ENCODE assay signal across 35 cellular contexts in genomic region chr2:233807966-233808892, GRCh38. TPM values are rescaled to one million over a fixed set of nuclear protein-coding genes. Genes with fewer than 3 reads are reported as not detected.
A peak's percentile ranks its signal among the peaks of the same experiment; 100 is the strongest.
DNase-seq lines count a peak whose midpoint lies in the region; ATAC-seq, FAIRE-seq and TF ChIP-seq lines count a peak whose summit lies in the region.
"Had no signal": no experiment of that assay in that cellular context is flagged by ENCODE, and none has a peak within 500 bp of the region (broad histone marks: within the 10 kb centered on the region; RNA-seq: fewer than 3 reads in every experiment).

No MANE protein-coding gene starts in this region.

- peak; percentile 1 for DNase-seq in activated CD4-positive, alpha-beta T cell treated with anti-CD3 and anti-CD28 coated beads for 36 hours
- DNase-seq in activated CD4-positive, alpha-beta T cell treated with anti-CD3 and anti-CD28 coated beads for 4 hours = no peak
- DNase-seq in activated B cell treated with CpG ODN at 0.5 μM for 24 hours = peak; percentile 5
- peak; percentile 62 for DNase-seq in mesenteric fat pad (ENCODE audit: low spot score)
- DNase-seq in stimulated activated CD8-positive, alpha-beta memory T cell treated with anti-CD3 and anti-CD28 coated beads, Interleukin-4, amount 100 ng/mL, for 48 hours = peak; percentile 14
- DNase-seq in T-helper 2 cell treated with Interferon-gamma antibody and Interleukin-4, amounts not matched to agents 5 μg/mL and 100 μg/mL, for 36 hours (ENCODE audit: low spot score) = no peak
- no peak for DNase-seq in DMS53 (lab: John Stamatoyannopoulos, UW)
- DNase-seq in GM19239 (ENCODE audit: insufficient read length, low spot score) = no peak
- DNase-seq: activated CD4-positive, alpha-beta T cell treated with anti-CD3 and anti-CD28 coated beads, Interleukin-2, amount 50 U/mL, for 48 hours; activated gamma-delta T cell; activated naive CD8-positive, alpha-beta T cell treated with anti-CD3 and anti-CD28 coated beads, Interleukin-2, amount 50 U/mL, for 24 hours; activated T-cell treated with anti-CD3 and anti-CD28 coated beads for 4 hours; AML-193; CD4-positive, CD25-positive, alpha-beta regulatory T cell; foreskin fibroblast; KBM-7; left ventricle myocardium superior; naive B cell; NCI-H1092 treated with DMSO at 0.1 percent for 48 hours; NCI-H187; NCI-H82; nucleus accumbens; SJCRH30; stimulated activated naive CD4-positive, alpha-beta T cell treated with Interleukin-2 at 50 U/mL for 16 hours; T1000 had no signal

- H3K4me3 Mint-ChIP-seq in activated CD4-positive, alpha-beta T cell treated with anti-CD3 and anti-CD28 coated beads for 36 hours = no peak overlapping the region
- no peak overlapping the region for H3K4me3 Mint-ChIP-seq in activated B cell treated with CpG ODN at 0.5 μM for 24 hours
- no peak overlapping the region for H3K4me3 Mint-ChIP-seq in T-helper 2 cell treated with Interferon-gamma antibody and Interleukin-4, amounts not matched to agents 5 μg/mL and 100 μg/mL, for 36 hours
- H3K4me3 Mint-ChIP-seq: activated naive CD8-positive, alpha-beta T cell treated with anti-CD3 and anti-CD28 coated beads, Interleukin-2, amount 50 U/mL, for 24 hours; CD4-positive, CD25-positive, alpha-beta regulatory T cell; naive B cell had no signal

- POLR2A ChIA-PET in activated CD4-positive, alpha-beta T cell treated with anti-CD3 and anti-CD28 coated beads for 36 hours (lab: Charles Lee) = no interaction called here
- POLR2A ChIA-PET in activated B cell treated with CpG ODN at 0.5 μM for 24 hours (lab: Charles Lee) = no interaction called here

- no peak for ATAC-seq in activated CD4-positive, alpha-beta T cell treated with anti-CD3 and anti-CD28 coated beads for 36 hours
- no peak for ATAC-seq in activated B cell treated with CpG ODN at 0.5 μM for 24 hours (ENCODE audit: low read depth)
- ATAC-seq: A549; activated naive CD8-positive, alpha-beta T cell treated with anti-CD3 and anti-CD28 coated beads, Interleukin-2, amount 50 U/mL, for 24 hours; esophagus mucosa; left ventricle myocardium superior had no signal

- H3K4me1 Mint-ChIP-seq in activated CD4-positive, alpha-beta T cell treated with anti-CD3 and anti-CD28 coated beads for 36 hours = no peaks in the 10 kb centered on the region
- no peaks in the 10 kb centered on the region for H3K4me1 Mint-ChIP-seq in activated B cell treated with CpG ODN at 0.5 μM for 24 hours
- H3K4me1 Mint-ChIP-seq in T-helper 2 cell treated with Interferon-gamma antibody and Interleukin-4, amounts not matched to agents 5 μg/mL and 100 μg/mL, for 36 hours (ENCODE audit: low read depth) = no peaks in the 10 kb centered on the region
- H3K4me1 Mint-ChIP-seq: activated naive CD8-positive, alpha-beta T cell treated with anti-CD3 and anti-CD28 coated beads, Interleukin-2, amount 50 U/mL, for 24 hours; CD4-positive, CD25-positive, alpha-beta regulatory T cell; naive B cell had no signal

- H3K27me3 Mint-ChIP-seq in activated CD4-positive, alpha-beta T cell treated with anti-CD3 and anti-CD28 coated beads for 36 hours = peaks cover 12% of the 10 kb centered on the region
- H3K27me3 Mint-ChIP-seq in activated B cell treated with CpG ODN at 0.5 μM for 24 hours = peaks cover 9% of the 10 kb centered on the region
- H3K27me3 Mint-ChIP-seq in T-helper 2 cell treated with Interferon-gamma antibody and Interleukin-4, amounts not matched to agents 5 μg/mL and 100 μg/mL, for 36 hours (ENCODE audit: low read depth) = peaks cover 4% of the 10 kb centered on the region

- no peaks in the 10 kb centered on the region for H3K36me3 Mint-ChIP-seq in activated CD4-positive, alpha-beta T cell treated with anti-CD3 and anti-CD28 coated beads for 36 hours (ENCODE audit: low read depth)
- H3K36me3 Mint-ChIP-seq in activated B cell treated with CpG ODN at 0.5 μM for 24 hours (ENCODE audit: low read depth) = no peaks in the 10 kb centered on the region
- no peaks in the 10 kb centered on the region for H3K36me3 Mint-ChIP-seq in T-helper 2 cell treated with Interferon-gamma antibody and Interleukin-4, amounts not matched to agents 5 μg/mL and 100 μg/mL, for 36 hours (ENCODE audit: low read depth)
- H3K36me3 Mint-ChIP-seq: CD4-positive, CD25-positive, alpha-beta regulatory T cell; naive B cell had no signal

- CTCF ChIA-PET in activated CD4-positive, alpha-beta T cell treated with anti-CD3 and anti-CD28 coated beads for 36 hours (lab: Charles Lee) = interaction anchor here (0.7 kb wide), 1 partner anchor 14 kb away, joined by 3 read pairs; no protein-coding TSS in a partner anchor
- CTCF ChIA-PET in activated B cell treated with CpG ODN at 0.5 μM for 24 hours (lab: Charles Lee) = no interaction called here

- H3K9me3 Mint-ChIP-seq in activated CD4-positive, alpha-beta T cell treated with anti-CD3 and anti-CD28 coated beads for 36 hours (ENCODE audit: low read depth) = no peaks in the 10 kb centered on the region
- H3K9me3 Mint-ChIP-seq in activated B cell treated with CpG ODN at 0.5 μM for 24 hours = no peaks in the 10 kb centered on the region
- no peaks in the 10 kb centered on the region for H3K9me3 Mint-ChIP-seq in T-helper 2 cell treated with Interferon-gamma antibody and Interleukin-4, amounts not matched to agents 5 μg/mL and 100 μg/mL, for 36 hours
- H3K9me3 Mint-ChIP-seq: activated naive CD8-positive, alpha-beta T cell treated with anti-CD3 and anti-CD28 coated beads, Interleukin-2, amount 50 U/mL, for 24 hours; CD4-positive, CD25-positive, alpha-beta regulatory T cell; naive B cell had no signal

- FAIRE-seq in GM19239 (lab: Jason Lieb, UNC) = no peak
- FAIRE-seq: A549, H54, islet of Langerhans had no signal

- no peak for TF ChIP-seq CTCF in activated B cell treated with CpG ODN at 0.5 μM for 24 hours (IDR thresholded peaks at IDR 0.05)

- intact Hi-C loops in activated CD4-positive, alpha-beta T cell treated with anti-CD3 and anti-CD28 coated beads for 36 hours (cut with DNase I, micrococcal nuclease) = no loop called here
- intact Hi-C loops in activated B cell treated with CpG ODN at 0.5 μM for 24 hours (cut with micrococcal nuclease) = no loop called here

- H3K27ac Mint-ChIP-seq in activated CD4-positive, alpha-beta T cell treated with anti-CD3 and anti-CD28 coated beads for 36 hours = no peak overlapping the region
- H3K27ac Mint-ChIP-seq in activated B cell treated with CpG ODN at 0.5 μM for 24 hours = no peak overlapping the region
- H3K27ac Mint-ChIP-seq in T-helper 2 cell treated with Interferon-gamma antibody and Interleukin-4, amounts not matched to agents 5 μg/mL and 100 μg/mL, for 36 hours = no peak overlapping the region
- H3K27ac Mint-ChIP-seq: activated naive CD8-positive, alpha-beta T cell treated with anti-CD3 and anti-CD28 coated beads, Interleukin-2, amount 50 U/mL, for 24 hours; CD4-positive, CD25-positive, alpha-beta regulatory T cell; naive B cell had no signal

RNA-seq across cellular contexts. Expression of gene MROH2A, which starts 30.1 kb away (rescaled TPM):
- total RNA-seq in activated CD4-positive, alpha-beta T cell treated with anti-CD3 and anti-CD28 coated beads for 36 hours = not detected
- not detected in 2 replicates for total RNA-seq in activated B cell treated with CpG ODN at 0.5 μM for 24 hours
- total RNA-seq in mesenteric fat pad = not detected
- total RNA-seq: cardiac septum; CD4-positive, CD25-positive, alpha-beta regulatory T cell; left ventricle myocardium superior; M059J; NCI-H460; SJCRH30; skeletal muscle tissue; temporal lobe; vagina had no signal

RNA-seq across cellular contexts. Expression of gene HJURP, which starts 46.1 kb away (rescaled TPM):
- 100 to 1,000 TPM in 1 of 2 experiments, 10 to 100 TPM in 1; 94.6 to 111 TPM for total RNA-seq in activated CD4-positive, alpha-beta T cell treated with anti-CD3 and anti-CD28 coated beads for 36 hours
- total RNA-seq in activated B cell treated with CpG ODN at 0.5 μM for 24 hours (1.0 and 1.5 TPM in 2 replicates), mesenteric fat pad (0.55 TPM)
- total RNA-seq: cardiac septum had no signal

RNA-seq across cellular contexts. Expression of gene UGT1A1, which starts 48.2 kb away (rescaled TPM):
- not detected for total RNA-seq in activated CD4-positive, alpha-beta T cell treated with anti-CD3 and anti-CD28 coated beads for 36 hours
- total RNA-seq in activated B cell treated with CpG ODN at 0.5 μM for 24 hours (not detected in 2 replicates), mesenteric fat pad (0.32 TPM)
- total RNA-seq: cardiac septum; CD4-positive, CD25-positive, alpha-beta regulatory T cell; left ventricle myocardium superior; M059J; NCI-H460; SJCRH30; skeletal muscle tissue; temporal lobe had no signal

Comparison
In these comparisons a context has a peak if more than half of its experiments do, and no peak if none do; other contexts are left out.
1. DNase-seq: peak in activated CD4-positive, alpha-beta T cell treated with anti-CD3 and anti-CD28 coated beads for 36 hours (single experiment), activated B cell treated with CpG ODN at 0.5 μM for 24 hours (single experiment), mesenteric fat pad (single experiment) and stimulated activated CD8-positive, alpha-beta memory T cell treated with anti-CD3 and anti-CD28 coated beads, Interleukin-4, amount 100 ng/mL, for 48 hours (single experiment); none in activated CD4-positive, alpha-beta T cell treated with anti-CD3 and anti-CD28 coated beads for 4 hours (0 of 2), T-helper 2 cell treated with Interferon-gamma antibody and Interleukin-4, amounts not matched to agents 5 μg/mL and 100 μg/mL, for 36 hours (single experiment), DMS53 (single experiment) and GM19239 (single experiment).
2. RNA of gene HJURP, which starts 46.1 kb away (total RNA-seq): 94.6 to 111 TPM in activated CD4-positive, alpha-beta T cell treated with anti-CD3 and anti-CD28 coated beads for 36 hours; 1.0 to 1.5 TPM in activated B cell treated with CpG ODN at 0.5 μM for 24 hours and 0.55 TPM in mesenteric fat pad (single experiment); every median in the first group is over 10 times any median in the second.